ENCODE assay signal across 8 cellular contexts in the genomic region with DNA sequence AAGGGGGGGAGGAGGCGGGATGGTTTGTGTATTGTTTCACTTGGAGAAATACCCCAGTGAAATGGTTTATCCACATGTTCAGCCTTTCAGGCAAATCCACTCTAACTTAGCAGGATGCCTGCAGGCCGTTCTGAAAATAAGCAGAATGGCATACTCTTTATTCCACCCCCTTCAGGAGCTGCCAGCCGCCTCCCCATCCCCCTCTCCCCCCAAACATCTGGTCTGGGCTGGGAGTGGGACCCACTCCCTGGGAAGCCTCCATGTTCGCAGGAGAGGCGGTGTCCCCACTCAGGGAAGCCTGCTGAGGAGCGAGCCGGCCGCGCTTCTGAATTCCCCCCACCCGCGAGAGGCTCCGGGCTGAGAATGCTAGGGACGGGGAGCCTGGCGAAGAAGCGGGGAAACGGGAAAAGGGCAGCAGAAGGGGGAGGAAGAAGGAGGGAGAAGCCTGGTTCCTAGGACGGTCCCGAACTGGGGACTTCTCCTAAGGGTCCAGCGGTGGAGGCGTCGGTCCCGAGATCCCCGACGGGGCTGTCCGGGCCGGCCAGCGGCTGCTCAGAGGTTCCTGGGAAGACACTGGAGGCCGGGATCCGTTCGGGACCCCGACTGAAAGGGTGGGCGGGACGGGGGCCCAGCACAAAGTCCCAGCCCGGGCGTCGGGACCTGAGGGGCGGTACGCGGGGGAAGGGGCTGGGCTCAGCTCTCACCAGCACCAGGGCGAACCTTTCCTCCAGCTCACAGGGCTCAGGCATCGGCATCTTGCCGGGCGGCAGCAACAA. TPM values are rescaled to one million over a fixed set of nuclear protein-coding genes. Genes with fewer than 3 reads are reported as not detected.
DNase-seq lines count a peak whose midpoint lies in the region; ATAC-seq and TF ChIP-seq lines count a peak whose summit lies in the region.

No MANE protein-coding gene starts in this region.

- DNase-seq in Daoy (ENCODE audit: low read depth) (peak; percentile 68), MG63 (peak; percentile 19), neural progenitor cell (ENCODE audit: low spot score) (peak; percentile 74), NCI-H1930 (lab: John Stamatoyannopoulos, UW) (no peak)
- peak; percentile 16 for DNase-seq in activated T-helper 1 cell treated with anti-CD3 and anti-CD28 coated beads, Interleukin-12 subunit alpha, Interleukin-12 subunit beta, Interleukin-2, Interleukin-4 antibody, amounts not matched to agents 30 ng/mL and 10 ng/mL and 1 ng/mL, durations not matched to agents 14 hours and 24 hours and 36 hours (ENCODE audit: low spot score)

- WGBS in gastroesophageal sphincter (ENCODE audit: low coverage in 1 of 2), 2 donors: 0 to 33% methylated on average over 1 to 3 of the region's 43 CpGs

- H3K4me3 Mint-ChIP-seq in activated T-helper 1 cell treated with anti-CD3 and anti-CD28 coated beads, Interleukin-12 subunit alpha, Interleukin-12 subunit beta, Interleukin-2, Interleukin-4 antibody, amounts not matched to agents 30 ng/mL and 10 ng/mL and 1 ng/mL, durations not matched to agents 14 hours and 24 hours and 36 hours: peak overlapping the region; percentile 96
- peak overlapping the region; percentile 95 for H3K4me3 Mint-ChIP-seq in neural progenitor cell

- H3K4me2 ChIP-seq in neural progenitor cell: peak overlapping the region; percentile 88

- H3K9me3 ChIP-seq in MG63: no peaks in the 10 kb centered on the region
- H3K9me3 ChIP-seq in gastroesophageal sphincter: no peaks in the 10 kb centered on the region
- no peaks in the 10 kb centered on the region for H3K9me3 ChIP-seq in neural progenitor cell (ENCODE audit: low read depth)

- H3K4me1 ChIP-seq in gastroesophageal sphincter (peaks cover 0 to 48% (median 4%) of the 10 kb centered on the region in 3 donors), neural progenitor cell (peaks cover 19% of the 10 kb centered on the region)

- H3K36me3 Mint-ChIP-seq in activated T-helper 1 cell treated with anti-CD3 and anti-CD28 coated beads, Interleukin-12 subunit alpha, Interleukin-12 subunit beta, Interleukin-2, Interleukin-4 antibody, amounts not matched to agents 30 ng/mL and 10 ng/mL and 1 ng/mL, durations not matched to agents 14 hours and 24 hours and 36 hours (ENCODE audit: low read depth): peaks cover 12% of the 10 kb centered on the region
- H3K36me3 Mint-ChIP-seq in neural progenitor cell: no peaks in the 10 kb centered on the region

- intact Hi-C loops in activated T-helper 1 cell treated with anti-CD3 and anti-CD28 coated beads, Interleukin-12 subunit alpha, Interleukin-12 subunit beta, Interleukin-2, Interleukin-4 antibody, amounts not matched to agents 30 ng/mL and 10 ng/mL and 1 ng/mL, durations not matched to agents 14 hours and 24 hours and 36 hours (cut with micrococcal nuclease): loop anchor here (1.0 to 5.0 kb wide), 7 partner anchors 7 to 349 kb away; a partner anchor contains a TSS

- peaks cover 50% of the 10 kb centered on the region for H3K79me2 ChIP-seq in neural progenitor cell (ENCODE audit: low read depth)

- TF ChIP-seq CTCF in gastroesophageal sphincter (IDR thresholded peaks at IDR 0.05) (no peak), neural progenitor cell (IDR thresholded peaks at IDR 0.05) (no peak)

- peak; percentile 3 for ATAC-seq in GM21825 (IDR thresholded peaks at IDR 0.05; ENCODE audit: unreplicated experiment)
- ATAC-seq in gastroesophageal sphincter: peak; percentile 17
- no peak for ATAC-seq in GM19452 (IDR thresholded peaks at IDR 0.05; ENCODE audit: unreplicated experiment)

- H3K9ac ChIP-seq in neural progenitor cell: peak overlapping the region; percentile 62

- H3K27me3 Mint-ChIP-seq in activated T-helper 1 cell treated with anti-CD3 and anti-CD28 coated beads, Interleukin-12 subunit alpha, Interleukin-12 subunit beta, Interleukin-2, Interleukin-4 antibody, amounts not matched to agents 30 ng/mL and 10 ng/mL and 1 ng/mL, durations not matched to agents 14 hours and 24 hours and 36 hours (ENCODE audit: insufficient read depth): peaks cover 20% of the 10 kb centered on the region
- peaks cover 19% of the 10 kb centered on the region for H3K27me3 Mint-ChIP-seq in neural progenitor cell (ENCODE audit: insufficient read depth, low read depth)

- H3K36me3 ChIP-seq in MG63 (no peaks in the 10 kb centered on the region), gastroesophageal sphincter (no peaks in the 10 kb centered on the region), neural progenitor cell (no peaks in the 10 kb centered on the region)

- H3K27ac ChIP-seq in gastroesophageal sphincter: peak overlapping the region; percentile 12 to 93 (median 87)
- H3K27ac ChIP-seq in neural progenitor cell: peak overlapping the region; percentile 77

- H3K9me3 Mint-ChIP-seq in activated T-helper 1 cell treated with anti-CD3 and anti-CD28 coated beads, Interleukin-12 subunit alpha, Interleukin-12 subunit beta, Interleukin-2, Interleukin-4 antibody, amounts not matched to agents 30 ng/mL and 10 ng/mL and 1 ng/mL, durations not matched to agents 14 hours and 24 hours and 36 hours: no peaks in the 10 kb centered on the region
- H3K9me3 Mint-ChIP-seq in neural progenitor cell: no peaks in the 10 kb centered on the region

- H3K27me3 ChIP-seq in MG63 (peaks cover 14% of the 10 kb centered on the region), gastroesophageal sphincter (no peaks in the 10 kb centered on the region), neural progenitor cell (peaks cover 34% of the 10 kb centered on the region)

- no peak for TF ChIP-seq EP300 in gastroesophageal sphincter (IDR thresholded peaks at IDR 0.05)

- peaks cover 53% of the 10 kb centered on the region for H3K4me1 Mint-ChIP-seq in activated T-helper 1 cell treated with anti-CD3 and anti-CD28 coated beads, Interleukin-12 subunit alpha, Interleukin-12 subunit beta, Interleukin-2, Interleukin-4 antibody, amounts not matched to agents 30 ng/mL and 10 ng/mL and 1 ng/mL, durations not matched to agents 14 hours and 24 hours and 36 hours (ENCODE audit: low read depth)
- peaks cover 34% of the 10 kb centered on the region for H3K4me1 Mint-ChIP-seq in neural progenitor cell

- peaks cover 28% of the 10 kb centered on the region for H4K20me1 ChIP-seq in neural progenitor cell (ENCODE audit: low read depth)

- H3K27ac Mint-ChIP-seq in activated T-helper 1 cell treated with anti-CD3 and anti-CD28 coated beads, Interleukin-12 subunit alpha, Interleukin-12 subunit beta, Interleukin-2, Interleukin-4 antibody, amounts not matched to agents 30 ng/mL and 10 ng/mL and 1 ng/mL, durations not matched to agents 14 hours and 24 hours and 36 hours: peak overlapping the region; percentile 89
- peak overlapping the region; percentile 80 for H3K27ac Mint-ChIP-seq in neural progenitor cell

- peak overlapping the region; percentile 94 for H2AFZ ChIP-seq in neural progenitor cell (replicated peaks)

- H3F3A ChIP-seq in neural progenitor cell (ENCODE audit: low read depth): peaks cover 13% of the 10 kb centered on the region

- TF ChIP-seq POLR2A in gastroesophageal sphincter (IDR thresholded peaks at IDR 0.05): no peak

- H3K4me3 ChIP-seq in MG63: peak overlapping the region; percentile 76
- peak overlapping the region; percentile 50 to 88 for H3K4me3 ChIP-seq in gastroesophageal sphincter
- H3K4me3 ChIP-seq in neural progenitor cell: peak overlapping the region; percentile 97

RNA-seq across cellular contexts. Expression of a gene that starts 0.7 kb away (rescaled TPM):
- 41.9 and 51.7 TPM in 2 replicates for total RNA-seq in Daoy (2014; rRNA removed; shearing (Covaris generic))
- 8.8 and 12.8 TPM in 2 replicates for total RNA-seq in MG63 (2014; rRNA removed; shearing (Covaris generic); ENCODE audit: low replicate concordance)
- total RNA-seq in activated T-helper 1 cell treated with anti-CD3 and anti-CD28 coated beads, Interleukin-12 subunit alpha, Interleukin-12 subunit beta, Interleukin-2, Interleukin-4 antibody, amounts not matched to agents 30 ng/mL and 10 ng/mL and 1 ng/mL, durations not matched to agents 14 hours and 24 hours and 36 hours: 43.0 and 46.1 TPM in 2 replicates
- total RNA-seq in gastroesophageal sphincter (10 to 100 TPM; 10.4 to 15.4 (median 12.6) TPM), neural progenitor cell (ENCODE audit: low replicate concordance) (17.3 and 24.0 TPM in 2 replicates)

RNA-seq across cellular contexts. Expression of a gene that starts 34.8 kb away (rescaled TPM):
- total RNA-seq in Daoy (2014; rRNA removed; shearing (Covaris generic)): 379 and 454 TPM in 2 replicates
- total RNA-seq in MG63 (2014; rRNA removed; shearing (Covaris generic); ENCODE audit: low replicate concordance): 260 and 282 TPM in 2 replicates
- total RNA-seq in activated T-helper 1 cell treated with anti-CD3 and anti-CD28 coated beads, Interleukin-12 subunit alpha, Interleukin-12 subunit beta, Interleukin-2, Interleukin-4 antibody, amounts not matched to agents 30 ng/mL and 10 ng/mL and 1 ng/mL, durations not matched to agents 14 hours and 24 hours and 36 hours: 382 and 393 TPM in 2 replicates
- total RNA-seq in gastroesophageal sphincter (100 to 1,000 TPM; 251 to 408 (median 329) TPM), neural progenitor cell (ENCODE audit: low replicate concordance) (256 and 318 TPM in 2 replicates)

Comparison
In these comparisons a context has a peak if more than half of its experiments do, and no peak if none do; other contexts are left out.
1. DNase-seq: peak in Daoy (single experiment), MG63 (single experiment), activated T-helper 1 cell treated with anti-CD3 and anti-CD28 coated beads, Interleukin-12 subunit alpha, Interleukin-12 subunit beta, Interleukin-2, Interleukin-4 antibody, amounts not matched to agents 30 ng/mL and 10 ng/mL and 1 ng/mL, durations not matched to agents 14 hours and 24 hours and 36 hours (single experiment) and neural progenitor cell (single experiment); none in NCI-H1930 (0 of 2).
2. Peak in every context shown above with its lines, with median percentiles within 50 percentile points of each other: H3K4me3 ChIP-seq.